In the genomic region with DNA sequence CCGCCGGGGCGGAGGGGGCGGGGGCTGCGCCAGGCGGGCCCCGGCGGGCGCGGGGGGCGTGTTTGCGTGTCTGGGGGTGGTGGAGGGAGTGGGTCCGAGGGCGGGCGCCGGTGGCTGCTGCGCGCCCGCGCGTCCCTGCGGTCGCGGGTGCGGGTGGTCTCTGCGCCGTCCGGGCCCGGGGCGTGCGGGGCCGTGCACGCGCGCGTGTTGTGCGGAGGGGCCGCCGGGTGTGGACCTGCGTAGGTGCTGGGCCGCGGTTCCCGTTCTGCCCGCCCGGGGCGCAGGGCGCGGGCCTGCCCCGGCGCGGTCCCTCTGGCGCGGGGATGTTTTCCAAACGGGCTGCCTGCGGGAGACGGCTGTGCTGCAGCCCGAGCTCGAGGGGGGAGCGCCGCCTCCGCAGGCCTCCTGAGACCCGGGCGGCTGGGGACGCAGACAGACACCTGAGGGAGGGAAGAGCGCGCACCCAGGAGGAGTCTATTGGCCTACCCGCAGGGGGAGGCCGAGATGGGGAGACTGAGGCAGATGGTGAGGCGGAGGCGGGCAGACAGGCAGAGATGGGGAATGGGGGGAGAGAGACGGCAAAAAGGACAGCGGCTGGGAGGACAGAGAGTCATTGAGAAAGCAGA, we compare ENCODE assay signal across 8 cellular contexts. TPM values are rescaled to one million over a fixed set of nuclear protein-coding genes. Genes with fewer than 3 reads are reported as not detected.
DNase-seq lines count a peak whose midpoint lies in the region; ATAC-seq and TF ChIP-seq lines count a peak whose summit lies in the region.

No MANE protein-coding gene starts in this region.

- H3K4me3 ChIP-seq in astrocyte of the cerebellum (ENCODE audit: low read depth, low read length): peak overlapping the region; percentile 58

- peak overlapping the region; percentile 83 to 92 (median 87) for H3K4me3 Mint-ChIP-seq in immature natural killer cell

- TF ChIP-seq CTCF in astrocyte of the cerebellum (IDR thresholded peaks at IDR 0.05; ENCODE audit: low read depth, low read length, missing control alignments): no peak

- peak overlapping the region in 5 of 6 donors; percentile 76 to 92 (median 84) for H3K27ac Mint-ChIP-seq in immature natural killer cell

- DNase-seq in SHP77 (lab: John Stamatoyannopoulos, UW) (peak; percentile 28 to 35), SHP77 treated with DMSO at 0.1 percent for 48 hours (lab: John Stamatoyannopoulos, UW) (no peak), NAMALWA (ENCODE audit: low spot score) (peak; percentile 46), astrocyte of the cerebellum (ENCODE audit: low read depth) (no peak), immature natural killer cell (no peak), NCI-H524 treated with DMSO at 0.1 percent for 48 hours (lab: John Stamatoyannopoulos, UW) (no peak)
- DNase-seq in stimulated activated CD4-positive, alpha-beta T cell treated with anti-CD3 and anti-CD28 coated beads, Interleukin-2, amount 100 ng/mL, for 24 hours: peak; percentile 49 to 56

- H3K4me1 Mint-ChIP-seq in immature natural killer cell: peaks cover 19 to 23% of the 10 kb centered on the region in 2 donors

- H3K9me3 Mint-ChIP-seq in immature natural killer cell: no peaks in the 10 kb centered on the region

- H3K27me3 Mint-ChIP-seq in immature natural killer cell (ENCODE audit: low read depth in 3 of 3): peaks cover 2 to 7% (median 5%) of the 10 kb centered on the region in 3 donors

- peak; percentile 28 for ATAC-seq in GM21825 (IDR thresholded peaks at IDR 0.05; ENCODE audit: unreplicated experiment)

- in situ Hi-C loops in astrocyte of the cerebellum (cut with HindIII; ENCODE audit: low sequenced_read_pairs): no loop called here

- no peaks in the 10 kb centered on the region for H3K36me3 Mint-ChIP-seq in immature natural killer cell

RNA-seq across cellular contexts. Expression of gene PELI3, which starts 0.4 kb away (rescaled TPM):
- 1 to 10 TPM; 1.6 to 3.2 (median 1.7) TPM for polyA plus RNA-seq in immature natural killer cell

RNA-seq across cellular contexts. Expression of gene DPP3, which starts 13.1 kb away (rescaled TPM):
- polyA plus RNA-seq in immature natural killer cell: 10 to 100 TPM; 44.5 to 54.2 (median 47.6) TPM

RNA-seq across cellular contexts. Expression of gene MRPL11, which starts 28.5 kb away (rescaled TPM):
- 100 to 1,000 TPM in 1 of 3 donors, 10 to 100 TPM in 2; 53.6 to 118 (median 88.6) TPM for polyA plus RNA-seq in immature natural killer cell

RNA-seq across cellular contexts. Expression of gene BBS1, which starts 43.3 kb away (rescaled TPM):
- polyA plus RNA-seq in immature natural killer cell: 1 to 10 TPM; 5.3 to 8.3 (median 6.2) TPM

RNA-seq across cellular contexts. Expression of gene NPAS4, which starts 46.3 kb away (rescaled TPM):
- polyA plus RNA-seq in immature natural killer cell: not detected

Comparison
In these comparisons a context has a peak if more than half of its experiments do, and no peak if none do; other contexts are left out.
1. DNase-seq: peak in SHP77 (2 of 2), NAMALWA (single experiment) and stimulated activated CD4-positive, alpha-beta T cell treated with anti-CD3 and anti-CD28 coated beads, Interleukin-2, amount 100 ng/mL, for 24 hours (2 of 2); none in SHP77 treated with DMSO at 0.1 percent for 48 hours (single experiment), astrocyte of the cerebellum (single experiment), immature natural killer cell (0 of 3) and NCI-H524 treated with DMSO at 0.1 percent for 48 hours (single experiment).